In genomic region chr14:86310148-86310547, GRCh38 we compare ENCODE assay signal across 33 cellular contexts.
"Had no signal": no experiment of that assay in that cellular context is flagged by ENCODE, and none has a peak within 500 bp of the region (broad histone marks: within the 10 kb centered on the region; RNA-seq: fewer than 3 reads in every experiment).

No MANE protein-coding gene starts in this region.

- H3K27ac ChIP-seq: ascending aorta, cardiac muscle cell, WERI-Rb-1 had no signal

- DNase-seq: activated CD4-positive, alpha-beta memory T cell treated with anti-CD3 and anti-CD28 coated beads, Interleukin-2, amount 10 ng/mL, durations not matched to agents 7 days and 5 days; activated CD4-positive, alpha-beta T cell treated with anti-CD3 and anti-CD28 coated beads for 1 hour; activated CD4-positive, alpha-beta T cell treated with anti-CD3 and anti-CD28 coated beads for 36 hours; activated CD4-positive, alpha-beta T cell treated with anti-CD3 and anti-CD28 coated beads for 48 hours; activated CD4-positive, alpha-beta T cell treated with anti-CD3 and anti-CD28 coated beads, Interleukin-2, amount 10 ng/mL, durations not matched to agents 7 days and 5 days; activated CD4-positive, alpha-beta T cell treated with anti-CD3 and anti-CD28 coated beads, Interleukin-2, amount 50 U/mL, for 48 hours; activated CD4-positive, CD25-positive, alpha-beta regulatory T cell; activated CD8-positive, alpha-beta memory T cell treated with anti-CD3 and anti-CD28 coated beads for 24 hours; activated CD8-positive, alpha-beta memory T cell treated with anti-CD3 and anti-CD28 coated beads, Interleukin-2, amount 10 ng/mL, durations not matched to agents 7 days and 5 days; activated CD8-positive, alpha-beta memory T cell treated with anti-CD3 and anti-CD28 coated beads, Interleukin-2, amount 50 U/mL, for 48 hours; activated CD8-positive, alpha-beta T cell treated with anti-CD3 and anti-CD28 coated beads, Interleukin-2, amount 10 ng/mL, durations not matched to agents 7 days and 5 days; activated effector memory CD4-positive, alpha-beta T cell treated with Interleukin-2 at 50 U/mL for 16 hours; activated gamma-delta T cell; activated naive CD4-positive, alpha-beta T cell treated with anti-CD3 and anti-CD28 coated beads, Interleukin-2, amount 10 ng/mL, durations not matched to agents 7 days and 5 days; activated naive CD4-positive, alpha-beta T cell treated with Interleukin-2 at 50 U/mL for 16 hours; activated naive CD8-positive, alpha-beta T cell treated with anti-CD3 and anti-CD28 coated beads, Interleukin-2, amount 10 ng/mL, durations not matched to agents 7 days and 5 days; activated naive CD8-positive, alpha-beta T cell treated with anti-CD3 and anti-CD28 coated beads, Interleukin-2, amount 50 U/mL, for 24 hours; activated T-cell treated with anti-CD3 and anti-CD28 coated beads, Interleukin-2, amount 50 U/mL, for 24 hours; activated T-cell treated with anti-CD3 and anti-CD28 coated beads, Interleukin-2, amount 50 U/mL, for 48 hours; amygdala; anterior cingulate cortex; caudate nucleus; cerebellar nuclear complex; T-helper 1 cell; T-helper 2 cell; T-helper 9 cell; WERI-Rb-1 had no signal

- H3K4me1 ChIP-seq: ascending aorta had no signal

- ATAC-seq: activated CD4-positive, alpha-beta T cell treated with anti-CD3 and anti-CD28 coated beads for 36 hours; activated CD4-positive, CD25-positive, alpha-beta regulatory T cell treated with anti-CD3 and anti-CD28 coated beads, Interleukin-2, amount 50 U/mL, for 24 hours; activated CD8-positive, alpha-beta memory T cell treated with anti-CD3 and anti-CD28 coated beads, Interleukin-2, amount 10 ng/mL, durations not matched to agents 7 days and 5 days; activated CD8-positive, alpha-beta T cell treated with anti-CD3 and anti-CD28 coated beads, Interleukin-2, amount 10 ng/mL, durations not matched to agents 7 days and 5 days; activated naive CD8-positive, alpha-beta T cell treated with anti-CD3 and anti-CD28 coated beads, Interleukin-2, amount 50 U/mL, for 24 hours; WTC11 had no signal

- FAIRE-seq: bronchial epithelial cell, TTC549 had no signal

- H3K27me3 ChIP-seq: ascending aorta, cardiac muscle cell had no signal

- H3K4me3 ChIP-seq: ascending aorta, cardiac muscle cell had no signal

- H3K9me3 ChIP-seq: ascending aorta had no signal

- H3K36me3 ChIP-seq: ascending aorta, cardiac muscle cell, WERI-Rb-1 had no signal
